Comparison of ENCODE assay signal across 8 cellular contexts in the genomic region with DNA sequence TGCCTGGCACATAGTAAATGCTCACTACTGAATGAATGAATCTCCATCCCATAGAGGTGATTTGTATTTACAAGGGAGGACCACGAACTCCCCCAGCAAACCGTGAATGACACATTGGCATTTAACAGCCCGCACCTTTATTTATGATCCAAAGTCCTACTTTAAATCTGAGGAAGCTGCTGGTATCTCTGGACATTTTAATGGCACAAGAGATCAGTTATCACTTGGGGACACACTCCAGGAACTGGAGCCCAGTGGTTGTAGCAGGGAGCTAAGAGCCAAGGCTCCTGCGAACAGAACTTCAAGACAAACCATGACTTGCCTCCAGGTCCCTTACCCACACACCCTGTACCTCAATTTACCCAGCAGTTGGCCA. TPM values are rescaled to one million over a fixed set of nuclear protein-coding genes. Genes with fewer than 3 reads are reported as not detected.
DNase-seq lines count a peak whose midpoint lies in the region; ATAC-seq, FAIRE-seq and TF ChIP-seq lines count a peak whose summit lies in the region.

No MANE protein-coding gene starts in this region.

- WGBS in suprapubic skin = 48% methylated on average over 4 of the region's 4 CpGs

- no peaks in the 10 kb centered on the region for H3K9me3 ChIP-seq in kidney (ENCODE audit: control insufficient read depth in 1 of 2, low read length in 2 of 2)
- no peaks in the 10 kb centered on the region for H3K9me3 ChIP-seq in suprapubic skin

- H3K4me1 ChIP-seq in kidney (ENCODE audit: control insufficient read depth in 1 of 2, insufficient read depth in 1 of 2, low read depth in 1 of 2, low read length in 2 of 2) (peaks cover 8 to 9% of the 10 kb centered on the region in 2 donors), suprapubic skin (peaks cover 65% of the 10 kb centered on the region)

- H3K4me3 Mint-ChIP-seq in activated CD4-positive, alpha-beta T cell treated with anti-CD3 and anti-CD28 coated beads, Interleukin-2, amount 10 ng/mL, durations not matched to agents 7 days and 5 days = peak overlapping the region; percentile 95
- H3K4me3 Mint-ChIP-seq in activated naive CD8-positive, alpha-beta T cell treated with anti-CD3 and anti-CD28 coated beads for 36 hours = peak overlapping the region; percentile 92

- CTCF ChIA-PET in activated CD4-positive, alpha-beta T cell treated with anti-CD3 and anti-CD28 coated beads, Interleukin-2, amount 10 ng/mL, durations not matched to agents 7 days and 5 days (lab: Charles Lee) = no interaction called here

- no peak for DNase-seq in activated CD4-positive, alpha-beta T cell treated with anti-CD3 and anti-CD28 coated beads, Interleukin-2, amount 10 ng/mL, durations not matched to agents 7 days and 5 days
- no peak for DNase-seq in activated CD4-positive, alpha-beta T cell treated with anti-CD3 and anti-CD28 coated beads, Interleukin-2, amount 50 U/mL, for 4 hours
- no peak for DNase-seq in activated naive CD8-positive, alpha-beta T cell treated with anti-CD3 and anti-CD28 coated beads for 36 hours
- DNase-seq in kidney (peak; percentile 18), suprapubic skin (ENCODE audit: low spot score in 2 of 2) (no peak), 8988T (no peak)

- H3K9me3 Mint-ChIP-seq in activated CD4-positive, alpha-beta T cell treated with anti-CD3 and anti-CD28 coated beads, Interleukin-2, amount 10 ng/mL, durations not matched to agents 7 days and 5 days = no peaks in the 10 kb centered on the region
- no peaks in the 10 kb centered on the region for H3K9me3 Mint-ChIP-seq in activated naive CD8-positive, alpha-beta T cell treated with anti-CD3 and anti-CD28 coated beads for 36 hours

- H3K27ac ChIP-seq in kidney (ENCODE audit: low read depth in 2 of 2, low read length in 2 of 2) (no peak overlapping the region), suprapubic skin (peak overlapping the region; percentile 97)

- POLR2A ChIA-PET in activated CD4-positive, alpha-beta T cell treated with anti-CD3 and anti-CD28 coated beads, Interleukin-2, amount 10 ng/mL, durations not matched to agents 7 days and 5 days (lab: Charles Lee) = no interaction called here

- peaks cover 38% of the 10 kb centered on the region for H3K4me1 Mint-ChIP-seq in activated CD4-positive, alpha-beta T cell treated with anti-CD3 and anti-CD28 coated beads, Interleukin-2, amount 10 ng/mL, durations not matched to agents 7 days and 5 days
- peaks cover 22% of the 10 kb centered on the region for H3K4me1 Mint-ChIP-seq in activated naive CD8-positive, alpha-beta T cell treated with anti-CD3 and anti-CD28 coated beads for 36 hours

- no peaks in the 10 kb centered on the region for H3K36me3 ChIP-seq in kidney (ENCODE audit: control insufficient read depth in 1 of 2, insufficient read depth in 2 of 2, low read length in 2 of 2)
- H3K36me3 ChIP-seq in suprapubic skin = no peaks in the 10 kb centered on the region

- peaks cover 3% of the 10 kb centered on the region for H3K36me3 Mint-ChIP-seq in activated CD4-positive, alpha-beta T cell treated with anti-CD3 and anti-CD28 coated beads, Interleukin-2, amount 10 ng/mL, durations not matched to agents 7 days and 5 days (ENCODE audit: low read depth)
- H3K36me3 Mint-ChIP-seq in activated naive CD8-positive, alpha-beta T cell treated with anti-CD3 and anti-CD28 coated beads for 36 hours = no peaks in the 10 kb centered on the region

- no peaks in the 10 kb centered on the region for H3K27me3 Mint-ChIP-seq in activated CD4-positive, alpha-beta T cell treated with anti-CD3 and anti-CD28 coated beads, Interleukin-2, amount 10 ng/mL, durations not matched to agents 7 days and 5 days
- H3K27me3 Mint-ChIP-seq in activated naive CD8-positive, alpha-beta T cell treated with anti-CD3 and anti-CD28 coated beads for 36 hours = no peaks in the 10 kb centered on the region

- intact Hi-C loops in kidney (cut with DNase I) = no loop called here

- peak overlapping the region; percentile 65 to 84 for H3K4me3 ChIP-seq in kidney (ENCODE audit: low read length in 2 of 2)
- H3K4me3 ChIP-seq in suprapubic skin = peak overlapping the region; percentile 94

- no peak for TF ChIP-seq EP300 in suprapubic skin (IDR thresholded peaks at IDR 0.05)

- TF ChIP-seq CTCF in kidney (IDR thresholded peaks at IDR 0.05; ENCODE audit: borderline replicate concordance, extremely low read depth, insufficient read depth) = no peak
- TF ChIP-seq CTCF in suprapubic skin (IDR thresholded peaks at IDR 0.05) = no peak

- no peak for FAIRE-seq in kidney (lab: Jason Lieb, UNC)

- H3K27ac Mint-ChIP-seq in activated CD4-positive, alpha-beta T cell treated with anti-CD3 and anti-CD28 coated beads, Interleukin-2, amount 10 ng/mL, durations not matched to agents 7 days and 5 days = peak overlapping the region; percentile 90
- H3K27ac Mint-ChIP-seq in activated naive CD8-positive, alpha-beta T cell treated with anti-CD3 and anti-CD28 coated beads for 36 hours = no peak overlapping the region

- H3K9ac ChIP-seq in kidney (ENCODE audit: low read length in 2 of 2) = peak overlapping the region in 1 of 2 donors; percentile 73

- TF ChIP-seq POLR2A in suprapubic skin (IDR thresholded peaks at IDR 0.05) = no peak

- ATAC-seq in GM21367 (IDR thresholded peaks at IDR 0.05; ENCODE audit: unreplicated experiment) (no peak), HG03045 (IDR thresholded peaks at IDR 0.05; ENCODE audit: unreplicated experiment) (no peak)

- no peaks in the 10 kb centered on the region for H3K27me3 ChIP-seq in suprapubic skin

RNA-seq across cellular contexts. Expression of a gene that starts 1.2 kb away (rescaled TPM):
- total RNA-seq in activated CD4-positive, alpha-beta T cell treated with anti-CD3 and anti-CD28 coated beads, Interleukin-2, amount 10 ng/mL, durations not matched to agents 7 days and 5 days = 10 to 100 TPM; 12.2 to 13.9 TPM
- 1 to 10 TPM; 8.0 to 8.6 TPM for total RNA-seq in activated naive CD8-positive, alpha-beta T cell treated with anti-CD3 and anti-CD28 coated beads for 36 hours
- total RNA-seq in kidney (21.9 TPM), suprapubic skin (100 to 1,000 TPM; 197 to 538 (median 406) TPM)
- polyA plus RNA-seq in kidney (ENCODE audit: insufficient read depth, low read depth, low replicate concordance) = 26.4 TPM

RNA-seq across cellular contexts. Expression of a gene that starts 34.4 kb away (rescaled TPM):
- 10 to 100 TPM; 25.7 to 28.0 TPM for total RNA-seq in activated CD4-positive, alpha-beta T cell treated with anti-CD3 and anti-CD28 coated beads, Interleukin-2, amount 10 ng/mL, durations not matched to agents 7 days and 5 days
- 10 to 100 TPM; 30.9 to 31.4 TPM for total RNA-seq in activated naive CD8-positive, alpha-beta T cell treated with anti-CD3 and anti-CD28 coated beads for 36 hours
- 27.0 TPM for total RNA-seq in kidney
- 22.3 TPM for polyA plus RNA-seq in kidney (ENCODE audit: insufficient read depth, low read depth, low replicate concordance)
- total RNA-seq in suprapubic skin = 10 to 100 TPM; 19.8 to 33.4 (median 23.5) TPM

RNA-seq across cellular contexts. Expression of a gene that starts 34.4 kb away (rescaled TPM):
- total RNA-seq in activated CD4-positive, alpha-beta T cell treated with anti-CD3 and anti-CD28 coated beads, Interleukin-2, amount 10 ng/mL, durations not matched to agents 7 days and 5 days = 1 to 10 TPM; 6.3 to 7.9 TPM
- total RNA-seq in activated naive CD8-positive, alpha-beta T cell treated with anti-CD3 and anti-CD28 coated beads for 36 hours = 1 to 10 TPM; 7.9 to 9.4 TPM
- total RNA-seq in kidney (12.3 TPM), suprapubic skin (10 to 100 TPM in 1 of 4 donors, 1 to 10 TPM in 3; 4.7 to 13.7 (median 5.8) TPM)
- 17.5 TPM for polyA plus RNA-seq in kidney (ENCODE audit: insufficient read depth, low read depth, low replicate concordance)
